Comparison of ENCODE assay signal across 22 cellular contexts in genomic region chr5:89662499-89662898, GRCh38.
"Had no signal": no experiment of that assay in that cellular context is flagged by ENCODE, and none has a peak within 500 bp of the region (broad histone marks: within the 10 kb centered on the region; RNA-seq: fewer than 3 reads in every experiment).

No MANE protein-coding gene starts in this region.

- H3K27me3 ChIP-seq: colonic mucosa, esophagus squamous epithelium, foreskin keratinocyte, gastrocnemius medialis, heart right ventricle had no signal

- H3K27ac ChIP-seq: colonic mucosa, epithelial cell of prostate, esophagus squamous epithelium, foreskin keratinocyte, gastrocnemius medialis, heart right ventricle, left ventricle myocardium inferior, lower lobe of right lung had no signal

- H3K36me3 ChIP-seq: colonic mucosa, esophagus squamous epithelium, gastrocnemius medialis, heart right ventricle, left ventricle myocardium inferior, lower lobe of right lung had no signal

- H3K4me3 ChIP-seq: colonic mucosa, esophagus squamous epithelium, gastrocnemius medialis, heart right ventricle, left ventricle myocardium inferior, lower lobe of right lung, mucosa of descending colon had no signal

- DNase-seq: colonic mucosa; cortex of kidney; effector CD8-positive, alpha-beta T cell; effector memory CD8-positive, alpha-beta T cell; endodermal cell; erythroblast; esophagus squamous epithelium; gastrocnemius medialis; glutamatergic neuron; head of caudate nucleus; heart right ventricle; hippocampal formation; left colon; left ventricle myocardium inferior; lower lobe of right lung; mesenchymal stem cell; mucosa of descending colon; naive B cell had no signal

- H3K4me1 ChIP-seq: colonic mucosa, esophagus squamous epithelium, foreskin keratinocyte, gastrocnemius medialis, heart right ventricle, left ventricle myocardium inferior, lower lobe of right lung had no signal

- H3K9me3 ChIP-seq: colonic mucosa, esophagus squamous epithelium, gastrocnemius medialis, mucosa of descending colon had no signal

- ATAC-seq: effector memory CD8-positive, alpha-beta T cell; esophagus mucosa; gastrocnemius medialis; heart right ventricle; left colon; left lobe of liver; lower lobe of right lung; mucosa of descending colon had no signal
